17 cellular contexts compared by ENCODE assay signal in the genomic region with DNA sequence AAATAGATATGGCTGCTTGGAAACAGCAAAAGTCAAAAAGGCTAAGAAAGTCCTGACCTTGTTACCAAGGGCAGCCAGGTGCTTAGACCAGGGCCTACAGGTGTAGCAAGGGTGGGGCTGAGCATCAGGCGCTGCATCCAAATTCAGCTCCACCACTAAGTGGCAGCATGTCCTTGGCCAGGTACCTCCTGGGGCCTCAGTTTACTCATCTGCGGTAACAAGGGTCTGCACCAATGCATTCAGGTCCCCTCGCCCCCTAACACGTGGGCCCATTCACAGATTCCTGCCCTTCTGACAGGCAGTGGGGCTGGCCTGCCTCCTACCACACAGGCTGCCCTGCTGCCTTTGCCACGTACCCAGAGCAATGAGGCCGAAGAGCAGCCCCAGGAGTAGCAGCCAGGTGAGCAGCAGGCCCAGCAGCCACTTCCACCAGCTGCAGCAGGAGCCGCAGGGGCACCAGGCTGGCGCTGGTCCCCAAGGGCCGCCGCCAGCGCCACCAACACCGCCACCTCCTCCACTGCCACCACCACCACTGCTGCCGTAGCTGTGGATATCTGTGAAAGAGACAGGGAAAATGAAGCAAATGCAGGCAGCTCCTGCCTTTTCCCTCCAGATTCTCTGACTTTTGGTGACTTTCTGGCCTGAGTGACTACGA. TPM values are rescaled to one million over a fixed set of nuclear protein-coding genes. Genes with fewer than 3 reads are reported as not detected.
"Had no signal": no experiment of that assay in that cellular context is flagged by ENCODE, and none has a peak within 500 bp of the region (broad histone marks: within the 10 kb centered on the region; RNA-seq: fewer than 3 reads in every experiment).

No MANE protein-coding gene starts in this region.

- H3K36me3 ChIP-seq: left lung, prostate gland, right atrium auricular region, stomach had no signal

- ATAC-seq: activated CD4-positive, alpha-beta T cell treated with anti-CD3 and anti-CD28 coated beads for 36 hours; left lung had no signal

- DNase-seq: activated CD4-positive, alpha-beta T cell treated with anti-CD3 and anti-CD28 coated beads for 36 hours; activated CD4-positive, alpha-beta T cell treated with anti-CD3 and anti-CD28 coated beads, Interleukin-2, amount 50 U/mL, for 48 hours; activated naive CD8-positive, alpha-beta T cell treated with anti-CD3 and anti-CD28 coated beads for 36 hours; amniotic stem cell; effector CD8-positive, alpha-beta T cell; foreskin melanocyte; glutamatergic neuron; hippocampal formation; kidney; left lung; stimulated activated CD4-positive, alpha-beta T cell treated with anti-CD3 and anti-CD28 coated beads, Interleukin-2, amount 100 ng/mL, for 24 hours; stomach; testis had no signal

- H3K27me3 ChIP-seq: left lung, right atrium auricular region, stomach, testis had no signal

- H3K4me3 ChIP-seq: left lung, prostate gland, right atrium auricular region, stomach, testis had no signal

- H3K27ac ChIP-seq: left lung, prostate gland, right atrium auricular region, stomach, testis had no signal

- H3K9me3 ChIP-seq: left lung, prostate gland, right atrium auricular region, stomach, testis had no signal

- H3K4me1 ChIP-seq: left lung, prostate gland, right atrium auricular region, stomach, testis had no signal

RNA-seq across cellular contexts. Expression of a gene that starts 28.9 kb away (rescaled TPM):
- total RNA-seq: activated CD4-positive, alpha-beta T cell treated with anti-CD3 and anti-CD28 coated beads for 36 hours; activated naive CD8-positive, alpha-beta T cell treated with anti-CD3 and anti-CD28 coated beads for 36 hours; T-helper 2 cell treated with Interferon-gamma antibody and Interleukin-4, amounts not matched to agents 100 ng/mL and 5 ng/mL, for 36 hours had no signal
- polyA plus RNA-seq: neural cell had no signal
